Comparison of ENCODE assay signal across 1 cellular context in genomic region chr5:71455427-71456361, GRCh38.
TF ChIP-seq lines count a peak whose summit lies in the region.

Gene BDP1, plus strand, starts transcription at chr5:71455651. Its CDS starts 227 bp downstream, at chr5:71455878.

TF ChIP-seq in HEK293, 187 proteins besides CTCF, POLR2A, EP300 and RAD21 (continued from another document):
- TF ChIP-seq ZNF391 (tag by site-specific recombination; IDR thresholded peaks at IDR 0.05; ENCODE audit: borderline replicate concordance, low read depth) = peak; percentile 74; the same call in 1 of the 2 replicates
- no peak for TF ChIP-seq ZNF544 (tag by site-specific recombination; IDR thresholded peaks at IDR 0.05)
- TF ChIP-seq ZNF747 (tag by site-specific recombination; IDR thresholded peaks at IDR 0.05) = no peak
- peak; percentile 85 for TF ChIP-seq ZNF335 (tag by site-specific recombination; conservative IDR thresholded peaks at IDR 0.05)
- TF ChIP-seq ZNF560 (tag by site-specific recombination; IDR thresholded peaks at IDR 0.05; ENCODE audit: borderline replicate concordance) = no peak
- peak; percentile 87; the same call in 1 of the 2 replicates for TF ChIP-seq KLF17 (tag by site-specific recombination; IDR thresholded peaks at IDR 0.05)
- TF ChIP-seq KLF7 (tag by site-specific recombination; IDR thresholded peaks at IDR 0.05; ENCODE audit: borderline replicate concordance) = peak; percentile 81; the same call in 1 of the 2 replicates
- peak; percentile 55; the same call in 1 of the 2 replicates for TF ChIP-seq ZSCAN18 (tag by site-specific recombination; IDR thresholded peaks at IDR 0.05)
- TF ChIP-seq GLIS2 (tag by site-specific recombination; IDR thresholded peaks at IDR 0.05) = peak; percentile 80
- no peak for TF ChIP-seq HOXC10 (CRISPR knock-in tag; IDR thresholded peaks at IDR 0.05)
- no peak for TF ChIP-seq SETDB1 (IDR thresholded peaks at IDR 0.05; ENCODE audit: insufficient read length, low read length)
- TF ChIP-seq ZNF561 (tag by site-specific recombination; IDR thresholded peaks at IDR 0.05; ENCODE audit: borderline replicate concordance) = peak; percentile 90; the same call in 1 of the 2 replicates
- TF ChIP-seq ZBTB20 (tag by site-specific recombination; IDR thresholded peaks at IDR 0.05) = peak; percentile 97
- TF ChIP-seq ZNF362 (tag by site-specific recombination; IDR thresholded peaks at IDR 0.05) = peak; percentile 64; the same call in 1 of the 2 replicates
- TF ChIP-seq MYNN (tag by site-specific recombination; IDR thresholded peaks at IDR 0.05; ENCODE audit: borderline replicate concordance) = 0 out of 2 replicates have a peak, but pooled peaks have one; percentile 25
- TF ChIP-seq PRDM1 (tag by site-specific recombination; IDR thresholded peaks at IDR 0.05) = 0 out of 2 replicates have a peak, but pooled peaks have one; percentile 26
- TF ChIP-seq ZNF580 (tag by site-specific recombination; IDR thresholded peaks at IDR 0.05) = peak; percentile 62; the same call in 1 of the 2 replicates
- 0 out of 2 replicates have a peak, but pooled peaks have one; percentile 21 for TF ChIP-seq ZNF785 (tag by site-specific recombination; IDR thresholded peaks at IDR 0.05)
- TF ChIP-seq ZNF366 (tag by site-specific recombination; conservative IDR thresholded peaks at IDR 0.05) = peak; percentile 66
- TF ChIP-seq ZNF324 (tag by site-specific recombination; IDR thresholded peaks at IDR 0.05) = peak; percentile 86
- peak; percentile 74; the same call in 1 of the 2 replicates for TF ChIP-seq REPIN1 (tag by site-specific recombination; IDR thresholded peaks at IDR 0.05; ENCODE audit: low read depth)
- no peak for TF ChIP-seq PBX3 (CRISPR knock-in tag; IDR thresholded peaks at IDR 0.05)
- peak; percentile 72; the same call in 1 of the 2 replicates for TF ChIP-seq GLI4 (tag by site-specific recombination; IDR thresholded peaks at IDR 0.05)
- peak; percentile 74; the same call in 1 of the 2 replicates for TF ChIP-seq ZNF843 (tag by site-specific recombination; IDR thresholded peaks at IDR 0.05)
- TF ChIP-seq RBAK (tag by site-specific recombination; IDR thresholded peaks at IDR 0.05) = no peak
- peak; percentile 66 for TF ChIP-seq SP2 (tag by site-specific recombination; IDR thresholded peaks at IDR 0.05)
- TF ChIP-seq IKZF3 (tag by site-specific recombination; IDR thresholded peaks at IDR 0.05) = peak; percentile 80
- TF ChIP-seq ZEB2 (tag by site-specific recombination; IDR thresholded peaks at IDR 0.05) = peak; percentile 92
- peak; percentile 41; the same call in 1 of the 2 replicates for TF ChIP-seq ZFP69B (tag by site-specific recombination; IDR thresholded peaks at IDR 0.05)
- peak; percentile 45; the same call in 1 of the 2 replicates for TF ChIP-seq KLF16 (tag by site-specific recombination; IDR thresholded peaks at IDR 0.05)
- TF ChIP-seq ZFHX2 (tag by site-specific recombination; conservative IDR thresholded peaks at IDR 0.05) = 0 out of 2 replicates have a peak, but pooled peaks have one; percentile 26
- peak; percentile 92 for TF ChIP-seq PATZ1 (tag by site-specific recombination; IDR thresholded peaks at IDR 0.05)
- TF ChIP-seq ZNF501 (tag by site-specific recombination; IDR thresholded peaks at IDR 0.05) = peak; percentile 98
- TF ChIP-seq ZBTB11 (tag by site-specific recombination; conservative IDR thresholded peaks at IDR 0.05; ENCODE audit: low read depth) = peak; percentile 57
- no peak for TF ChIP-seq ZNF423 (tag by site-specific recombination; IDR thresholded peaks at IDR 0.05)
- no peak for TF ChIP-seq ZBTB6 (tag by site-specific recombination; IDR thresholded peaks at IDR 0.05)
- peak; percentile 87 for TF ChIP-seq ZBTB17 (tag by site-specific recombination; IDR thresholded peaks at IDR 0.05)
- no peak for TF ChIP-seq ZNF777 (tag by site-specific recombination; IDR thresholded peaks at IDR 0.05; ENCODE audit: borderline replicate concordance)
- peak; percentile 26; the same call in 1 of the 2 replicates for TF ChIP-seq EGR2 (tag by site-specific recombination; IDR thresholded peaks at IDR 0.05; ENCODE audit: low read depth)
- TF ChIP-seq ZSCAN5A (tag by site-specific recombination; IDR thresholded peaks at IDR 0.05) = 0 out of 2 replicates have a peak, but pooled peaks have one; percentile 32
- TF ChIP-seq ZNF76 (tag by site-specific recombination; IDR thresholded peaks at IDR 0.05; ENCODE audit: borderline replicate concordance, low read depth) = peak; percentile 94
- peak; percentile 12; the same call in 1 of the 2 replicates for TF ChIP-seq OVOL3 (tag by site-specific recombination; IDR thresholded peaks at IDR 0.05)
- peak; percentile 68 for TF ChIP-seq ZNF600 (tag by site-specific recombination; IDR thresholded peaks at IDR 0.05)
- peak; percentile 45; the same call in 1 of the 2 replicates for TF ChIP-seq ZNF121 (tag by site-specific recombination; IDR thresholded peaks at IDR 0.05)
- no peak; the same call in none of the 2 replicates for TF ChIP-seq ZNF692 (tag by site-specific recombination; IDR thresholded peaks at IDR 0.05)
- 0 out of 2 replicates have a peak, but pooled peaks have one; percentile 45 for TF ChIP-seq SCRT2 (tag by site-specific recombination; IDR thresholded peaks at IDR 0.05)
- TF ChIP-seq ZNF311 (tag by site-specific recombination; IDR thresholded peaks at IDR 0.05; ENCODE audit: borderline replicate concordance) = no peak
